In genomic region chr7:131938806-131939205, GRCh38 we compare ENCODE assay signal across 7 cellular contexts.
DNase-seq lines count a peak whose midpoint lies in the region; ATAC-seq, FAIRE-seq and TF ChIP-seq lines count a peak whose summit lies in the region.
"Not testable (repeated sequence)": the region's sequence is repeated elsewhere in the genome, so short reads cannot be mapped to it uniquely, and the experiment has no call there.

No MANE protein-coding gene starts in this region.

- not testable (repeated sequence) for H4K20me1 ChIP-seq in GM12878 (ENCODE audit: control insufficient read depth, insufficient read depth)

- H3K27me3 ChIP-seq in GM12878 (replicated peaks in 1 of 2; ENCODE audit: control insufficient read depth in 2 of 2, insufficient read depth in 2 of 2, low read length in 1 of 2) = not testable (repeated sequence)

- not testable (repeated sequence) for BruUV-seq in GM12878 (replicated peaks; lab: Mats Ljungman, UMichigan)

- FAIRE-seq in GM12878 (lab: Jason Lieb, UNC) = not testable (repeated sequence)

- H3K9ac ChIP-seq in GM12878 (ENCODE audit: control insufficient read depth, insufficient read depth, low read length) = not testable (repeated sequence)

- intact Hi-C loops in GM12878 (cut with micrococcal nuclease; ENCODE audit: unreplicated experiment) = not testable (repeated sequence)

- H3K79me2 ChIP-seq in GM12878 (ENCODE audit: control insufficient read depth, insufficient read depth, low read length) = not testable (repeated sequence)

- H3K4me1 ChIP-seq in GM12878 (ENCODE audit: control insufficient read depth, insufficient read depth, low read length) = not testable (repeated sequence)

- TF ChIP-seq RAD21 in GM12878 (IDR thresholded peaks at IDR 0.05; ENCODE audit: insufficient read depth, low read depth, low read length) = not testable (repeated sequence)

- H3K9me3 ChIP-seq in GM12878 (replicated peaks; ENCODE audit: control insufficient read depth, insufficient read depth, low read length) = not testable (repeated sequence)

- CTCF ChIA-PET in GM12878 (lab: Yijun Ruan, JAX) = interaction anchor here (1.2 kb wide), 1 partner anchor 19 kb away, joined by 4 read pairs; no protein-coding TSS in a partner anchor

- H2AFZ ChIP-seq in GM12878 (ENCODE audit: control insufficient read depth, low read depth, low read length) = not testable (repeated sequence)

- TF ChIP-seq POLR2A in GM12878 (IDR thresholded peaks at IDR 0.05; ENCODE audit: low read depth, low read length) = not testable (repeated sequence)

- RAD21 ChIA-PET in GM12878 (lab: Charles Lee; ENCODE audit: unreplicated experiment) = interaction anchor here (1.2 to 1.6 kb wide), 2 partner anchors 19 to 80 kb away, joined by 4 to 5 read pairs; no protein-coding TSS in a partner anchor

- WGBS in GM12878 (ENCODE audit: insufficient coverage, insufficient replicate concordance, low lambda C conversion rate, missing lambda C conversion rate) = 0% methylated on average over 3 of the region's 3 CpGs

- POLR2A ChIA-PET in GM12878 (lab: Charles Lee) = not testable (repeated sequence)

- TF ChIP-seq CTCF in GM12878 (IDR thresholded peaks at IDR 0.05 in 2 of 3, conservative IDR thresholded peaks at IDR 0.05 in 1 of 3; ENCODE audit: control insufficient read depth in 2 of 3, extremely low read depth in 1 of 3, insufficient read depth in 1 of 3, low read depth in 3 of 3, low read length in 3 of 3); epithelial cell of proximal tubule (conservative IDR thresholded peaks at IDR 0.05; ENCODE audit: low read depth, low read length): not testable (repeated sequence)

- peak; percentile 33 for ATAC-seq in GM18868 (IDR thresholded peaks at IDR 0.05; ENCODE audit: unreplicated experiment)
- ATAC-seq in GM12878 = not testable (repeated sequence)

- in situ Hi-C loops in Caki2 (cut with HindIII; ENCODE audit: low pct_unique_long_range_greater_than_20kb, low sequenced_read_pairs); GM12878 (cut with MboI): not testable (repeated sequence)

- SMC1A ChIA-PET in GM12878 (lab: Charles Lee; ENCODE audit: uncharacterized antibody, unreplicated experiment) = not testable (repeated sequence)

- not testable (repeated sequence) for H3K27ac ChIP-seq in GM12878 (ENCODE audit: control insufficient read depth, insufficient read depth)

- not testable (repeated sequence) for TF ChIP-seq EP300 in GM12878 (IDR thresholded peaks at IDR 0.05; ENCODE audit: borderline replicate concordance in 1 of 2, control insufficient read depth in 1 of 2, low read depth in 2 of 2, low read length in 2 of 2)

- not testable (repeated sequence) for H3K36me3 ChIP-seq in GM12878 (ENCODE audit: control insufficient read depth in 2 of 2, insufficient read depth in 2 of 2, low read length in 1 of 2)

- peak; percentile 61 for DNase-seq in Caki2 (ENCODE audit: low read depth)
- DNase-seq in NCI-H82 (lab: John Stamatoyannopoulos, UW) = peak; percentile 20
- DNase-seq in GM12878 (ENCODE audit: low read depth, low spot score) = not testable (repeated sequence)
- peak; percentile 87 for DNase-seq in epithelial cell of proximal tubule (ENCODE audit: low read depth)
- DNase-seq in kidney tubule cell (ENCODE audit: low spot score) = peak; percentile 36
- peak; percentile 85 for DNase-seq in renal cortical epithelial cell (ENCODE audit: low read depth)

- not testable (repeated sequence) for H3K4me2 ChIP-seq in GM12878 (ENCODE audit: control insufficient read depth, insufficient read depth)

- not testable (repeated sequence) for H3K4me3 ChIP-seq in GM12878; epithelial cell of proximal tubule (ENCODE audit: low read depth, low read length)

TF ChIP-seq in GM12878, 131 proteins besides CTCF, POLR2A, EP300 and RAD21:
- TF ChIP-seq RUNX3 (IDR thresholded peaks at IDR 0.05; ENCODE audit: low read length) = 0 out of 2 replicates have a peak, but pooled peaks have one; percentile 7
TF ChIP-seq in GM12878: peak in this region for 1; not testable (repeated sequence) for 130.
